1 cellular context compared by ENCODE assay signal in the genomic region with DNA sequence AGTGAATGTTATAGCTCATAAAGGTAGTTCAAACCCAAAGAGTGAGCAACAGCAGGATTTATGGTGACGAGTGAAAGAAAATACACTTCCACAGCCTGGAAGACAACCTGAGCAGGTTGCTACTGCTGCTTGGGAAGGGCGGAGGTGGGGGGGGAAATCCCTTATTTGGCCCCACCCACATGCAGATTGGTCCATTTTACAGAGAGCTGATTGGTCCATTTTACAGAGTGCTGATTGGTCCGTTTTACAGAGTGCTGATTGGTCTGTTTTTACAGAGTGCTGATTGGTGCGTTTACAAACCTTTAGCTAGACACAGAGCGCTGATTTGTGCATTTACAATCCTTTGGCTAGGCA.
TF ChIP-seq lines count a peak whose summit lies in the region.
"Not testable (repeated sequence)": the region's sequence is repeated elsewhere in the genome, so short reads cannot be mapped to it uniquely, and the experiment has no call there.

No MANE protein-coding gene starts in this region.

TF ChIP-seq in K562, 482 proteins besides CTCF, POLR2A, EP300 and RAD21:
- TF ChIP-seq, protein P1, sequence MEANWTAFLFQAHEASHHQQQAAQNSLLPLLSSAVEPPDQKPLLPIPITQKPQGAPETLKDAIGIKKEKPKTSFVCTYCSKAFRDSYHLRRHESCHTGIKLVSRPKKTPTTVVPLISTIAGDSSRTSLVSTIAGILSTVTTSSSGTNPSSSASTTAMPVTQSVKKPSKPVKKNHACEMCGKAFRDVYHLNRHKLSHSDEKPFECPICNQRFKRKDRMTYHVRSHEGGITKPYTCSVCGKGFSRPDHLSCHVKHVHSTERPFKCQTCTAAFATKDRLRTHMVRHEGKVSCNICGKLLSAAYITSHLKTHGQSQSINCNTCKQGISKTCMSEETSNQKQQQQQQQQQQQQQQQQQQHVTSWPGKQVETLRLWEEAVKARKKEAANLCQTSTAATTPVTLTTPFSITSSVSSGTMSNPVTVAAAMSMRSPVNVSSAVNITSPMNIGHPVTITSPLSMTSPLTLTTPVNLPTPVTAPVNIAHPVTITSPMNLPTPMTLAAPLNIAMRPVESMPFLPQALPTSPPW (CRISPR knock-in tag; IDR thresholded peaks at IDR 0.05), result peak; percentile 51
- TF ChIP-seq, protein P2, sequence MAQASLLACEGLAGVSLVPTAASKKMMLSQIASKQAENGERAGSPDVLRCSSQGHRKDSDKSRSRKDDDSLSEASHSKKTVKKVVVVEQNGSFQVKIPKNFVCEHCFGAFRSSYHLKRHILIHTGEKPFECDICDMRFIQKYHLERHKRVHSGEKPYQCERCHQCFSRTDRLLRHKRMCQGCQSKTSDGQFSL (CRISPR knock-in tag; IDR thresholded peaks at IDR 0.05), result not testable (repeated sequence)
- TF ChIP-seq, protein P2 (tag; IDR thresholded peaks at IDR 0.05), result peak in 1 of 2 experiments; percentile 67; a peak in 2 of 4 replicates
- TF ChIP-seq ZNF316 (IDR thresholded peaks at IDR 0.05), result peak; percentile 72
